2 cellular contexts compared by ENCODE assay signal in the genomic region with DNA sequence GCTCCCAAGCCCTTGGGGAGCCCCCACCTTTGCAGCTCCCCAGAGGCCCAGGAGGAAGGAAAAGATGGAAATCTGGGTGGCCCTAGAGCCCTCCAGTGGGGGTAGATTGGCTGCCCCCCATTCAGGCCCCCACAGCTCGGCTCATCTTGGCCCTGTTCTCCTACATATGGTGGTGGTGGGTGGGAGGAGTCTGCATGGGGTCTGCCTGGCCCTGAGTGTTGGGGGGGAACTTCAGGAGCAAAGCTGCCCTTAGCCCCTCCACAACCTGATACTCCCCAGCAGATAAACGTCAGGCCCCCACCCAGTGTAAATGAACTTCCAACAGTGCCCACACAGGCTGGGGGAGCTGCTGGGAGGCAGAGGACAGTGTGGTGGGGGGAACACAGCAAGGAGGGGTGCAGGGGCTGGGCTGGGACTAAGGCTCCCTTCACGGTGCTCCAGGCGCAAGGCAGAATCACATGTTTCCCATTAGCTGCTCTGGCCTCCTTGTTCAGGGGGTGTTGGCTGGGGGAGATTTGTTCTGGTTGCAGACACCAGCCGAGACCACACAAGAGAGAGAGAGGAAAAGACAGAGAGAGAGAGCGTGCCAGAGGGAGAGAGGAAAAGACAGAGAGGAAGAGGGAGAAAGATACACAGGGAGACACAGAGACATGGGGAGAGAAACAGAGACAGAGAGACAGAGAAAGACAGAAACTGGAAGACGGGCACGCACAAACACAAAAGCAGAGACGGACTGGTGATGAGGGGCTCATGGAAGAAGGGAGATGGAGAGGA.
TF ChIP-seq lines count a peak whose summit lies in the region.

No MANE protein-coding gene starts in this region.

TF ChIP-seq in IMR-90, 13 proteins besides CTCF, POLR2A, EP300 and RAD21:
- TF ChIP-seq SMC3 (IDR thresholded peaks at IDR 0.05; ENCODE audit: low read depth, low read length) (no peak), MXI1 (IDR thresholded peaks at IDR 0.05; ENCODE audit: borderline replicate concordance, low read depth, low read length) (no peak), BHLHE40 (IDR thresholded peaks at IDR 0.05; ENCODE audit: low read depth, low read length) (no peak), RCOR1 (IDR thresholded peaks at IDR 0.05; ENCODE audit: insufficient replicate concordance, low read length) (no peak), MAZ (IDR thresholded peaks at IDR 0.05; ENCODE audit: borderline replicate concordance, low read depth, low read length) (no peak), MAFK (IDR thresholded peaks at IDR 0.05; ENCODE audit: low read depth, low read length) (no peak), NFE2L2 (IDR thresholded peaks at IDR 0.05; ENCODE audit: low read depth, low read length) (no peak), RFX5 (IDR thresholded peaks at IDR 0.05; ENCODE audit: low read depth, low read length) (no peak), ELK1 (IDR thresholded peaks at IDR 0.05; ENCODE audit: borderline replicate concordance, low read depth, low read length) (no peak), FOS (IDR thresholded peaks at IDR 0.05; ENCODE audit: low read depth, low read length) (no peak)
- TF ChIP-seq, protein P1, sequence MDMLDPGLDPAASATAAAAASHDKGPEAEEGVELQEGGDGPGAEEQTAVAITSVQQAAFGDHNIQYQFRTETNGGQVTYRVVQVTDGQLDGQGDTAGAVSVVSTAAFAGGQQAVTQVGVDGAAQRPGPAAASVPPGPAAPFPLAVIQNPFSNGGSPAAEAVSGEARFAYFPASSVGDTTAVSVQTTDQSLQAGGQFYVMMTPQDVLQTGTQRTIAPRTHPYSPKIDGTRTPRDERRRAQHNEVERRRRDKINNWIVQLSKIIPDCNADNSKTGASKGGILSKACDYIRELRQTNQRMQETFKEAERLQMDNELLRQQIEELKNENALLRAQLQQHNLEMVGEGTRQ (IDR thresholded peaks at IDR 0.05; ENCODE audit: low read depth, low read length) = no peak

TF ChIP-seq in liver, 16 proteins besides CTCF, POLR2A, EP300 and RAD21:
- TF ChIP-seq NR2F2 (IDR thresholded peaks at IDR 0.05) = no peak
- TF ChIP-seq ZBTB33 (IDR thresholded peaks at IDR 0.05) = no peak
- TF ChIP-seq RXRA (IDR thresholded peaks at IDR 0.05) = no peak
- no peak for TF ChIP-seq ATF3 (IDR thresholded peaks at IDR 0.05)
TF ChIP-seq in liver: peak in this region for 0.
